Comparison of ENCODE assay signal across 10 cellular contexts in the genomic region with DNA sequence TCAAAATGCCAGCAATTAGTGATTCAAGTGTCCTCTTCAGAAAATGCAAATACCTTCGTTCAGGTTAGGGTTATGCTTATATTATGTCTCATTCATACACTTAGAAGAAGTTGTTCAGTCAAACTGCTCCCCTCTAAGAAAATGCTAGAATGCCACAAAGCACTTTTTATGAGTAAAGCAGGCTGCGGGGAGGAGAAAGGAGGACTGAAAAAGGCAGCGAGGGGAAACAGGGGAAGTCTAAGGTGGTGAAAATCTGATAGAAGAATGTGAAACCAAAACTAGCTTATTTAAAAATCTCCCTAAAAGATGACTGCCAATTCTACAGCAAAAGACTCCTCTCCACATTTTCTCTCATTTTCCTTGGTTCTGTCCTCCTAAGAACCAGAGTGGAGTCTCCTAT.
DNase-seq lines count a peak whose midpoint lies in the region; ATAC-seq and TF ChIP-seq lines count a peak whose summit lies in the region.
"Had no signal": no experiment of that assay in that cellular context is flagged by ENCODE, and none has a peak within 500 bp of the region (broad histone marks: within the 10 kb centered on the region; RNA-seq: fewer than 3 reads in every experiment).

No MANE protein-coding gene starts in this region.

- CTCF ChIA-PET in activated B cell treated with CpG ODN at 0.5 μM for 24 hours (lab: Charles Lee): interaction anchor here (0.8 to 1.4 kb wide), 2 partner anchors 10 to 71 kb away, joined by 3 to 4 read pairs; a partner anchor contains a TSS
- CTCF ChIA-PET in CD8-positive, alpha-beta T cell (lab: Charles Lee): no interaction called here

- POLR2A ChIA-PET in activated B cell treated with CpG ODN at 0.5 μM for 24 hours (lab: Charles Lee): interaction anchor here (0.8 to 3.0 kb wide), 5 partner anchors 11 to 1636 kb away, joined by 3 to 19 read pairs (median 5); no protein-coding TSS in a partner anchor
- POLR2A ChIA-PET in CD8-positive, alpha-beta T cell (lab: Charles Lee): no interaction called here

- peak overlapping the region; percentile 80 for H3K4me3 Mint-ChIP-seq in activated B cell treated with CpG ODN at 0.5 μM for 24 hours
- H3K4me3 Mint-ChIP-seq in CD8-positive, alpha-beta T cell: no peak overlapping the region

- peaks cover 5% of the 10 kb centered on the region for H3K36me3 Mint-ChIP-seq in activated B cell treated with CpG ODN at 0.5 μM for 24 hours (ENCODE audit: low read depth)
- H3K36me3 Mint-ChIP-seq in CD8-positive, alpha-beta T cell: no peaks in the 10 kb centered on the region

- no peaks in the 10 kb centered on the region for H3K27me3 ChIP-seq in CD8-positive, alpha-beta T cell (ENCODE audit: insufficient read depth, low read length)
- H3K27me3 ChIP-seq: esophagus muscularis mucosa had no signal

- H3K27ac Mint-ChIP-seq in activated B cell treated with CpG ODN at 0.5 μM for 24 hours: peak overlapping the region; percentile 98
- no peak overlapping the region for H3K27ac Mint-ChIP-seq in CD8-positive, alpha-beta T cell

- H3K4me1 Mint-ChIP-seq in activated B cell treated with CpG ODN at 0.5 μM for 24 hours: peaks cover 43% of the 10 kb centered on the region
- H3K4me1 Mint-ChIP-seq in CD8-positive, alpha-beta T cell (ENCODE audit: low read depth): no peaks in the 10 kb centered on the region

- peak; percentile 66 for ATAC-seq in GM18870 (IDR thresholded peaks at IDR 0.05; ENCODE audit: unreplicated experiment)
- peak; percentile 76 for ATAC-seq in GM21526 (IDR thresholded peaks at IDR 0.05; ENCODE audit: low FRiP score, unreplicated experiment)
- ATAC-seq in HG03097 (IDR thresholded peaks at IDR 0.05; ENCODE audit: low FRiP score, unreplicated experiment): peak; percentile 75
- peak; percentile 77 for ATAC-seq in activated B cell treated with CpG ODN at 0.5 μM for 24 hours (ENCODE audit: low read depth)
- no peak for ATAC-seq in CD8-positive, alpha-beta T cell

- H3K27ac ChIP-seq in CD8-positive, alpha-beta T cell (ENCODE audit: low read depth, low read length): no peak overlapping the region
- H3K27ac ChIP-seq: esophagus muscularis mucosa had no signal

- H3K4me3 ChIP-seq in CD8-positive, alpha-beta T cell (ENCODE audit: low read depth, low read length): no peak overlapping the region
- H3K4me3 ChIP-seq: esophagus muscularis mucosa had no signal

- H3K9me3 Mint-ChIP-seq in activated B cell treated with CpG ODN at 0.5 μM for 24 hours: peaks cover 18% of the 10 kb centered on the region
- peaks cover 17% of the 10 kb centered on the region for H3K9me3 Mint-ChIP-seq in CD8-positive, alpha-beta T cell

- TF ChIP-seq CTCF in activated B cell treated with CpG ODN at 0.5 μM for 24 hours (IDR thresholded peaks at IDR 0.05): no peak
- no peak for TF ChIP-seq CTCF in CD8-positive, alpha-beta T cell (IDR thresholded peaks at IDR 0.05)

- H3K9me3 ChIP-seq in CD8-positive, alpha-beta T cell (ENCODE audit: low read length): no peaks in the 10 kb centered on the region
- H3K9me3 ChIP-seq: esophagus muscularis mucosa had no signal

- DNase-seq in activated B cell treated with CpG ODN at 0.5 μM for 24 hours: no peak
- no peak for DNase-seq in CD8-positive, alpha-beta T cell
- DNase-seq in RKO (ENCODE audit: low spot score): no peak
- no peak for DNase-seq in NCI-H226
- no peak for DNase-seq in NCI-H526 (lab: John Stamatoyannopoulos, UW)
- DNase-seq: NCI-H2081 treated with DMSO at 0.1 percent for 48 hours had no signal

- no peaks in the 10 kb centered on the region for H3K27me3 Mint-ChIP-seq in activated B cell treated with CpG ODN at 0.5 μM for 24 hours
- no peaks in the 10 kb centered on the region for H3K27me3 Mint-ChIP-seq in CD8-positive, alpha-beta T cell (ENCODE audit: low read depth)

- no peaks in the 10 kb centered on the region for H3K4me1 ChIP-seq in CD8-positive, alpha-beta T cell (ENCODE audit: insufficient read depth, low read length)

- intact Hi-C loops in activated B cell treated with CpG ODN at 0.5 μM for 24 hours (cut with micrococcal nuclease): loop anchor here (1.0 to 10.0 kb wide), 2 partner anchors 11 to 1167 kb away; a partner anchor contains a TSS
- intact Hi-C loops in CD8-positive, alpha-beta T cell (cut with DNase I, micrococcal nuclease): no loop called here

- H3K36me3 ChIP-seq in CD8-positive, alpha-beta T cell (ENCODE audit: insufficient read depth, low read length): no peaks in the 10 kb centered on the region
- H3K36me3 ChIP-seq: esophagus muscularis mucosa had no signal
